Comparison of ENCODE assay signal across 10 cellular contexts in genomic region chr13:80399340-80400163, GRCh38. TPM values are rescaled to one million over a fixed set of nuclear protein-coding genes. Genes with fewer than 3 reads are reported as not detected.
A peak's percentile ranks its signal among the peaks of the same experiment; 100 is the strongest.
DNase-seq lines count a peak whose midpoint lies in the region; ATAC-seq lines count a peak whose summit lies in the region.
"Had no signal": no experiment of that assay in that cellular context is flagged by ENCODE, and none has a peak within 500 bp of the region (broad histone marks: within the 10 kb centered on the region; RNA-seq: fewer than 3 reads in every experiment).

No MANE protein-coding gene starts in this region.

- H3K4me3 Mint-ChIP-seq in activated CD4-positive, alpha-beta memory T cell treated with anti-CD3 and anti-CD28 coated beads for 36 hours, result no peak overlapping the region
- H3K4me3 Mint-ChIP-seq in activated CD4-positive, alpha-beta memory T cell treated with anti-CD3 and anti-CD28 coated beads, Interleukin-2, amount 10 ng/mL, durations not matched to agents 7 days and 5 days, result no peak overlapping the region
- no peak overlapping the region for H3K4me3 Mint-ChIP-seq in activated naive CD8-positive, alpha-beta T cell treated with anti-CD3 and anti-CD28 coated beads for 36 hours
- peak overlapping the region; percentile 34 for H3K4me3 Mint-ChIP-seq in stimulated activated effector memory CD8-positive, alpha-beta T cell treated with anti-CD3 and anti-CD28 coated beads, Interleukin-12 subunit alpha, Interleukin-12 subunit beta, amount 100 ng/mL, for 72 hours

- no peak overlapping the region for H3K27ac Mint-ChIP-seq in activated CD4-positive, alpha-beta memory T cell treated with anti-CD3 and anti-CD28 coated beads for 36 hours
- no peak overlapping the region for H3K27ac Mint-ChIP-seq in activated CD4-positive, alpha-beta memory T cell treated with anti-CD3 and anti-CD28 coated beads, Interleukin-2, amount 10 ng/mL, durations not matched to agents 7 days and 5 days
- H3K27ac Mint-ChIP-seq in activated naive CD8-positive, alpha-beta T cell treated with anti-CD3 and anti-CD28 coated beads for 36 hours, result peak overlapping the region; percentile 49
- H3K27ac Mint-ChIP-seq in stimulated activated effector memory CD8-positive, alpha-beta T cell treated with anti-CD3 and anti-CD28 coated beads, Interleukin-12 subunit alpha, Interleukin-12 subunit beta, amount 100 ng/mL, for 72 hours, result no peak overlapping the region

- peak; percentile 46 for ATAC-seq in HG03442 (IDR thresholded peaks at IDR 0.05; ENCODE audit: unreplicated experiment)
- peak; percentile 65 for ATAC-seq in stimulated activated effector memory CD8-positive, alpha-beta T cell treated with anti-CD3 and anti-CD28 coated beads, Interleukin-12 subunit alpha, Interleukin-12 subunit beta, amount 100 ng/mL, for 72 hours
- ATAC-seq: Panc1 had no signal

- peaks cover 20% of the 10 kb centered on the region for H3K4me1 Mint-ChIP-seq in activated CD4-positive, alpha-beta memory T cell treated with anti-CD3 and anti-CD28 coated beads for 36 hours (ENCODE audit: low read depth)
- peaks cover 13% of the 10 kb centered on the region for H3K4me1 Mint-ChIP-seq in activated CD4-positive, alpha-beta memory T cell treated with anti-CD3 and anti-CD28 coated beads, Interleukin-2, amount 10 ng/mL, durations not matched to agents 7 days and 5 days
- H3K4me1 Mint-ChIP-seq in activated naive CD8-positive, alpha-beta T cell treated with anti-CD3 and anti-CD28 coated beads for 36 hours, result peaks cover 19% of the 10 kb centered on the region
- H3K4me1 Mint-ChIP-seq in stimulated activated effector memory CD8-positive, alpha-beta T cell treated with anti-CD3 and anti-CD28 coated beads, Interleukin-12 subunit alpha, Interleukin-12 subunit beta, amount 100 ng/mL, for 72 hours, result peaks cover 18% of the 10 kb centered on the region

- H3K9me3 Mint-ChIP-seq in activated CD4-positive, alpha-beta memory T cell treated with anti-CD3 and anti-CD28 coated beads for 36 hours, result peaks cover 7% of the 10 kb centered on the region
- peaks cover 7% of the 10 kb centered on the region for H3K9me3 Mint-ChIP-seq in activated CD4-positive, alpha-beta memory T cell treated with anti-CD3 and anti-CD28 coated beads, Interleukin-2, amount 10 ng/mL, durations not matched to agents 7 days and 5 days
- H3K9me3 Mint-ChIP-seq in activated naive CD8-positive, alpha-beta T cell treated with anti-CD3 and anti-CD28 coated beads for 36 hours, result peaks cover 9% of the 10 kb centered on the region
- H3K9me3 Mint-ChIP-seq in stimulated activated effector memory CD8-positive, alpha-beta T cell treated with anti-CD3 and anti-CD28 coated beads, Interleukin-12 subunit alpha, Interleukin-12 subunit beta, amount 100 ng/mL, for 72 hours, result peaks cover 7% of the 10 kb centered on the region

- DNase-seq in activated CD4-positive, alpha-beta memory T cell treated with anti-CD3 and anti-CD28 coated beads for 36 hours, result peak; percentile 32
- no peak for DNase-seq in activated CD4-positive, alpha-beta memory T cell treated with anti-CD3 and anti-CD28 coated beads, Interleukin-2, amount 10 ng/mL, durations not matched to agents 7 days and 5 days
- no peak for DNase-seq in activated naive CD8-positive, alpha-beta T cell treated with anti-CD3 and anti-CD28 coated beads for 36 hours
- DNase-seq in stimulated activated effector memory CD8-positive, alpha-beta T cell treated with anti-CD3 and anti-CD28 coated beads, Interleukin-12 subunit alpha, Interleukin-12 subunit beta, amount 100 ng/mL, for 72 hours (ENCODE audit: low spot score in 2 of 2), result no peak
- DNase-seq in NCI-H526 (lab: John Stamatoyannopoulos, UW) (no peak), kidney glomerular epithelial cell (lab: John Stamatoyannopoulos, UW) (no peak), activated T-cell treated with anti-CD3 and anti-CD28 coated beads for 4 hours (no peak)
- DNase-seq: aorta had no signal

- intact Hi-C loops in activated CD4-positive, alpha-beta memory T cell treated with anti-CD3 and anti-CD28 coated beads for 36 hours (cut with micrococcal nuclease), result no loop called here

- CTCF ChIA-PET in activated CD4-positive, alpha-beta memory T cell treated with anti-CD3 and anti-CD28 coated beads for 36 hours (lab: Charles Lee), result interaction anchor here (0.6 kb wide), 1 partner anchor 694 kb away, joined by 4 read pairs; no protein-coding TSS in a partner anchor
- CTCF ChIA-PET in activated CD4-positive, alpha-beta memory T cell treated with anti-CD3 and anti-CD28 coated beads, Interleukin-2, amount 10 ng/mL, durations not matched to agents 7 days and 5 days (lab: Charles Lee), result interaction anchor here (0.7 kb wide), 1 partner anchor 64 kb away, joined by 4 read pairs; no protein-coding TSS in a partner anchor

- POLR2A ChIA-PET in activated CD4-positive, alpha-beta memory T cell treated with anti-CD3 and anti-CD28 coated beads for 36 hours (lab: Charles Lee), result no interaction called here
- POLR2A ChIA-PET in activated CD4-positive, alpha-beta memory T cell treated with anti-CD3 and anti-CD28 coated beads, Interleukin-2, amount 10 ng/mL, durations not matched to agents 7 days and 5 days (lab: Charles Lee), result no interaction called here

- peaks cover 5% of the 10 kb centered on the region for H3K36me3 Mint-ChIP-seq in activated CD4-positive, alpha-beta memory T cell treated with anti-CD3 and anti-CD28 coated beads for 36 hours
- H3K36me3 Mint-ChIP-seq in activated CD4-positive, alpha-beta memory T cell treated with anti-CD3 and anti-CD28 coated beads, Interleukin-2, amount 10 ng/mL, durations not matched to agents 7 days and 5 days (ENCODE audit: low read depth), result no peaks in the 10 kb centered on the region
- no peaks in the 10 kb centered on the region for H3K36me3 Mint-ChIP-seq in activated naive CD8-positive, alpha-beta T cell treated with anti-CD3 and anti-CD28 coated beads for 36 hours
- H3K36me3 Mint-ChIP-seq in stimulated activated effector memory CD8-positive, alpha-beta T cell treated with anti-CD3 and anti-CD28 coated beads, Interleukin-12 subunit alpha, Interleukin-12 subunit beta, amount 100 ng/mL, for 72 hours, result no peaks in the 10 kb centered on the region

- no peaks in the 10 kb centered on the region for H3K27me3 Mint-ChIP-seq in activated CD4-positive, alpha-beta memory T cell treated with anti-CD3 and anti-CD28 coated beads for 36 hours
- no peaks in the 10 kb centered on the region for H3K27me3 Mint-ChIP-seq in activated CD4-positive, alpha-beta memory T cell treated with anti-CD3 and anti-CD28 coated beads, Interleukin-2, amount 10 ng/mL, durations not matched to agents 7 days and 5 days
- H3K27me3 Mint-ChIP-seq in activated naive CD8-positive, alpha-beta T cell treated with anti-CD3 and anti-CD28 coated beads for 36 hours, result no peaks in the 10 kb centered on the region

RNA-seq across cellular contexts. Expression of gene SPRY2, which starts 58.6 kb away (rescaled TPM):
- under 1 TPM; 0.29 to 0.31 TPM for total RNA-seq in activated CD4-positive, alpha-beta memory T cell treated with anti-CD3 and anti-CD28 coated beads for 36 hours
- total RNA-seq in activated CD4-positive, alpha-beta memory T cell treated with anti-CD3 and anti-CD28 coated beads, Interleukin-2, amount 10 ng/mL, durations not matched to agents 7 days and 5 days, result not detected
- total RNA-seq in activated naive CD8-positive, alpha-beta T cell treated with anti-CD3 and anti-CD28 coated beads for 36 hours, result under 1 TPM; 0.33 to 0.44 TPM
